1 cellular context compared by ENCODE assay signal in genomic region chr3:43765417-43766030, GRCh38.
TF ChIP-seq lines count a peak whose summit lies in the region.

No MANE protein-coding gene starts in this region.

TF ChIP-seq in K562, 482 proteins besides CTCF, POLR2A, EP300 and RAD21 (continued from another document):
- TF ChIP-seq, protein P1, sequence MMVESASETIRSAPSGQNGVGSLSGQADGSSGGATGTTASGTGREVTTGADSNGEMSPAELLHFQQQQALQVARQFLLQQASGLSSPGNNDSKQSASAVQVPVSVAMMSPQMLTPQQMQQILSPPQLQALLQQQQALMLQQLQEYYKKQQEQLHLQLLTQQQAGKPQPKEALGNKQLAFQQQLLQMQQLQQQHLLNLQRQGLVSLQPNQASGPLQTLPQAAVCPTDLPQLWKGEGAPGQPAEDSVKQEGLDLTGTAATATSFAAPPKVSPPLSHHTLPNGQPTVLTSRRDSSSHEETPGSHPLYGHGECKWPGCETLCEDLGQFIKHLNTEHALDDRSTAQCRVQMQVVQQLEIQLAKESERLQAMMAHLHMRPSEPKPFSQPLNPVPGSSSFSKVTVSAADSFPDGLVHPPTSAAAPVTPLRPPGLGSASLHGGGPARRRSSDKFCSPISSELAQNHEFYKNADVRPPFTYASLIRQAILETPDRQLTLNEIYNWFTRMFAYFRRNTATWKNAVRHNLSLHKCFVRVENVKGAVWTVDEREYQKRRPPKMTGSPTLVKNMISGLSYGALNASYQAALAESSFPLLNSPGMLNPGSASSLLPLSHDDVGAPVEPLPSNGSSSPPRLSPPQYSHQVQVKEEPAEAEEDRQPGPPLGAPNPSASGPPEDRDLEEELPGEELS (CRISPR knock-in tag; IDR thresholded peaks at IDR 0.05; ENCODE audit: borderline replicate concordance), result no peak
